9 cellular contexts compared by ENCODE assay signal in the genomic region with DNA sequence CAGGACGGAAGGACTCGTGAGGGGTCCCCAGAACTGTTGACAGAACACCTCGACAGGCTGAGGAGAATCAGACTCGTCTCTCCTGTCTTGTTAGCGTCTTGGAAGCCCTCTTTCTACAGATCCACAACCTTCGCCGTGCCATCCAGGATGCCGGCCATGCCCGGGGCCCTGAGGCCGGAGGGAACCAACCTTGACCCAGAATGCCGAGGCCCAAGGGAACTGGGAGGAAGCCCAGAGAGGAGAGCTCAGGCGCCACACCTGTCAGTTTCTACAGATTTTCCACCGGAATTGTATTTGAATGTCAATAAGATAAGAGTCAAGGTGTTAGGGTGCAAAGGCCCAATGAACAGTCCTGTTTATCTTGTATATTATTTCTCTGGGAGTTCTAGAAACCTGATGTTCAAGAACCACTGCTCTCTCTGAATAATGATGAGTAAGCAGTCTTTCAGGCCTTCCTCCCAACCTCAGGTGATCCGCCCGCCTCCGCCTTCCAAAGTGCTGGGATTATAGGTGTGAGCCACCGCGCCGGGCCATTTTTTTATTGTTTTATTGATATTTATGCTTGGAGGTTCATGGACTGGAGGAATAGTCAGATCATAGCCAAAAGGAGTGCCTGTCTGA. TPM values are rescaled to one million over a fixed set of nuclear protein-coding genes. Genes with fewer than 3 reads are reported as not detected.
DNase-seq lines count a peak whose midpoint lies in the region; ATAC-seq and TF ChIP-seq lines count a peak whose summit lies in the region.
"Had no signal": no experiment of that assay in that cellular context is flagged by ENCODE, and none has a peak within 500 bp of the region (broad histone marks: within the 10 kb centered on the region; RNA-seq: fewer than 3 reads in every experiment).

No MANE protein-coding gene starts in this region.

- H3K23ac ChIP-seq in IMR-90 (ENCODE audit: low read depth, low read length) = peak overlapping the region; percentile 97

- H3K4me1 Mint-ChIP-seq in chondrocyte (ENCODE audit: low read depth) = peaks cover 62% of the 10 kb centered on the region

- H2BK15ac ChIP-seq in IMR-90 (ENCODE audit: low read depth, low read length) = peak overlapping the region; percentile 98; the same call in 2 of the 3 replicates

- H3K36me3 Mint-ChIP-seq in chondrocyte (ENCODE audit: low read depth) = peaks cover 1% of the 10 kb centered on the region

- peak overlapping the region; percentile 74; the same call in 1 of the 2 replicates for H3K4me2 ChIP-seq in IMR-90 (ENCODE audit: low read depth, low read length)

- peak overlapping the region; percentile 92 for H2AK9ac ChIP-seq in IMR-90 (replicated peaks; ENCODE audit: low read depth, low read length, poor library complexity)

- WGBS in IMR-90 (ENCODE audit: extremely low coverage in 2 of 2, insufficient read length in 1 of 2), 2 experiments = 69% methylated on average over 2 of the region's 19 CpGs; no CpG with 5 or more reads in 1 of the 2 experiments
- 73% methylated on average over 6 of the region's 19 CpGs for WGBS in right lobe of liver (ENCODE audit: insufficient coverage, low coverage, low lambda C conversion rate, missing lambda C conversion rate)

- H3K9me3 Mint-ChIP-seq in chondrocyte (ENCODE audit: low read depth) = no peaks in the 10 kb centered on the region
- H3K9me3 Mint-ChIP-seq: T-helper 1 cell treated with Interleukin-12 subunit alpha and Interleukin-12 subunit beta and Interleukin-4 antibody, amounts not matched to agents 30 μg/mL and 1 μg/mL, for 36 hours had no signal

- peaks cover 5 to 23% of the 10 kb centered on the region in 2 experiments; a peak in 3 of 4 replicates for H3K79me1 ChIP-seq in IMR-90 (ENCODE audit: low read depth in 1 of 2, low read length in 2 of 2)

- TF ChIP-seq RAD21 in IMR-90 (IDR thresholded peaks at IDR 0.05; ENCODE audit: low read length) = no peak

- H2AFZ ChIP-seq in IMR-90 (replicated peaks; ENCODE audit: low read length, poor library complexity) = peak overlapping the region; percentile 99

- no peaks in the 10 kb centered on the region for H3K36me3 ChIP-seq in IMR-90 (ENCODE audit: control insufficient read depth, insufficient read depth, low read length)
- H3K36me3 ChIP-seq in right lobe of liver = no peaks in the 10 kb centered on the region
- no peaks in the 10 kb centered on the region for H3K36me3 ChIP-seq in thoracic aorta

- H4K91ac ChIP-seq in IMR-90 (ENCODE audit: insufficient read depth, low read depth, low read length) = peak overlapping the region; percentile 97

- peak overlapping the region; percentile 76 for H3K9ac ChIP-seq in IMR-90 (ENCODE audit: low read depth, low read length)

- peak overlapping the region; percentile 82 for H2BK5ac ChIP-seq in IMR-90 (ENCODE audit: low read depth, low read length, poor library complexity, severe bottlenecking)

- POLR2A ChIA-PET in IMR-90 (lab: Charles Lee; ENCODE audit: unreplicated experiment) = no interaction called here

- peak overlapping the region; percentile 97 for H3K14ac ChIP-seq in IMR-90 (replicated peaks; ENCODE audit: low read depth, low read length)

- H3K18ac ChIP-seq in IMR-90 (ENCODE audit: low read depth, low read length) = peak overlapping the region; percentile 96

- H3K4me3 ChIP-seq in IMR-90 (ENCODE audit: insufficient read depth, low read depth, low read length) (no peak overlapping the region), right lobe of liver (peak overlapping the region in 2 of 3 donors; percentile 72 to 75), thoracic aorta (peak overlapping the region; percentile 77)

- H3K4ac ChIP-seq in IMR-90 (ENCODE audit: low read depth, low read length) = peak overlapping the region; percentile 100

- peaks cover 7% of the 10 kb centered on the region for H3K4me1 ChIP-seq in IMR-90 (ENCODE audit: control insufficient read depth, insufficient read depth, low read length)
- peaks cover 0 to 16% (median 2%) of the 10 kb centered on the region in 4 donors for H3K4me1 ChIP-seq in right lobe of liver
- peaks cover 11 to 26% of the 10 kb centered on the region in 2 donors for H3K4me1 ChIP-seq in thoracic aorta (ENCODE audit: control insufficient read depth in 1 of 2, low read depth in 2 of 2)

- no peak for DNase-seq in IMR-90
- no peak for DNase-seq in chondrocyte (ENCODE audit: low spot score)
- DNase-seq in right lobe of liver = peak in 1 of 3 donors; percentile 45
- DNase-seq in thoracic aorta (ENCODE audit: low spot score) = no peak
- no peak for DNase-seq in DMS153 treated with DMSO at 0.1 percent for 48 hours (lab: John Stamatoyannopoulos, UW; ENCODE audit: unreplicated experiment)
- no peak for DNase-seq in activated CD4-positive, CD25-positive, alpha-beta regulatory T cell (lab: John Stamatoyannopoulos, UW)
- DNase-seq in NCI-H2029 (lab: John Stamatoyannopoulos, UW) = no peak

- no peaks in the 10 kb centered on the region for H3K27me3 Mint-ChIP-seq in chondrocyte (ENCODE audit: low read depth)

- H2BK20ac ChIP-seq in IMR-90 (ENCODE audit: low read depth, low read length) = peak overlapping the region; percentile 95

- dilution Hi-C loops in IMR-90 (cut with HindIII; ENCODE audit: low sequenced_read_pairs, unreplicated experiment) = no loop called here

- H3K27me3 ChIP-seq in IMR-90 (ENCODE audit: control insufficient read depth, insufficient read depth, low read length) (no peaks in the 10 kb centered on the region), right lobe of liver (no peaks in the 10 kb centered on the region), thoracic aorta (replicated peaks; ENCODE audit: insufficient read depth) (no peaks in the 10 kb centered on the region)

- no TSS peak for BruUV-seq in IMR-90 (replicated peaks; lab: Mats Ljungman, UMichigan)

- H3K56ac ChIP-seq in IMR-90 (ENCODE audit: extremely low read depth, insufficient read depth, low read length) = peak overlapping the region; percentile 84; the same call in 1 of the 2 replicates

- CTCF ChIA-PET in IMR-90 (lab: Yijun Ruan, JAX) = no interaction called here

- H3K4me3 Mint-ChIP-seq in chondrocyte (ENCODE audit: unreplicated experiment) = peak overlapping the region; percentile 91
- H3K4me3 Mint-ChIP-seq: T-helper 1 cell treated with Interleukin-12 subunit alpha and Interleukin-12 subunit beta and Interleukin-4 antibody, amounts not matched to agents 30 μg/mL and 1 μg/mL, for 36 hours had no signal

- in situ Hi-C loops in IMR-90 (cut with MboI; ENCODE audit: low sequenced_read_pairs) = no loop called here

- peaks cover 5% of the 10 kb centered on the region; the same call in 1 of the 2 replicates for H3K9me1 ChIP-seq in IMR-90 (ENCODE audit: insufficient read depth, low read length)

- H4K8ac ChIP-seq in IMR-90 (ENCODE audit: low read depth in 2 of 2, low read length in 2 of 2) = peak overlapping the region; percentile 94 to 95; a peak in 3 of 4 replicates

- H4K5ac ChIP-seq in IMR-90 (ENCODE audit: low read depth, low read length) = peak overlapping the region; percentile 98

- H4K20me1 ChIP-seq in IMR-90 (ENCODE audit: insufficient read depth, low read length) = no peaks in the 10 kb centered on the region

- ATAC-seq in IMR-90 (ENCODE audit: low read depth) = no peak
- peak in 1 of 4 donors; percentile 32 for ATAC-seq in right lobe of liver
- no peak for ATAC-seq in thoracic aorta (ENCODE audit: insufficient number of reproducible peaks, low FRiP score, low read depth)
- no peak for ATAC-seq in GM21526 (IDR thresholded peaks at IDR 0.05; ENCODE audit: low FRiP score, unreplicated experiment)

- H3K9me3 ChIP-seq in IMR-90 (ENCODE audit: control insufficient read depth, insufficient read depth, low read length) = no peaks in the 10 kb centered on the region
- no peaks in the 10 kb centered on the region for H3K9me3 ChIP-seq in right lobe of liver
- H3K9me3 ChIP-seq in thoracic aorta = no peaks in the 10 kb centered on the region

- intact Hi-C loops in IMR-90 (cut with micrococcal nuclease) (loop anchor here (5.0 kb wide), 2 partner anchors 81 to 209 kb away; a partner anchor contains a TSS), right lobe of liver (cut with DNase I) (no loop called here)

- H3K27ac ChIP-seq in IMR-90 (ENCODE audit: insufficient read depth, low read length) (peak overlapping the region; percentile 74), right lobe of liver (peak overlapping the region in 2 of 3 donors; percentile 27 to 60), thoracic aorta (peak overlapping the region; percentile 64 to 79)

- TF ChIP-seq POLR2A in IMR-90 (IDR thresholded peaks at IDR 0.05; ENCODE audit: low read depth, low read length) (no peak), right lobe of liver (IDR thresholded peaks at IDR 0.05) (no peak)

- peak overlapping the region; percentile 99 for H2BK120ac ChIP-seq in IMR-90 (ENCODE audit: low read depth, low read length)

- no peak for TF ChIP-seq CTCF in IMR-90 (conservative IDR thresholded peaks at IDR 0.05; ENCODE audit: low read depth, low read length)
- TF ChIP-seq CTCF in chondrocyte (IDR thresholded peaks at IDR 0.05) = no peak
- TF ChIP-seq CTCF in right lobe of liver (IDR thresholded peaks at IDR 0.05) = no peak
- TF ChIP-seq CTCF in thoracic aorta (IDR thresholded peaks at IDR 0.05) = no peak

- peak overlapping the region; percentile 93 for H3K27ac Mint-ChIP-seq in chondrocyte (ENCODE audit: unreplicated experiment)
- H3K27ac Mint-ChIP-seq: T-helper 1 cell treated with Interleukin-12 subunit alpha and Interleukin-12 subunit beta and Interleukin-4 antibody, amounts not matched to agents 30 μg/mL and 1 μg/mL, for 36 hours had no signal

- H2AK5ac ChIP-seq in IMR-90 (ENCODE audit: low read depth, low read length) = peak overlapping the region; percentile 71

TF ChIP-seq in IMR-90, 13 proteins besides CTCF, POLR2A, EP300 and RAD21:
- TF ChIP-seq CEBPB (IDR thresholded peaks at IDR 0.05; ENCODE audit: low read depth, low read length) (no peak), MAFK (IDR thresholded peaks at IDR 0.05; ENCODE audit: low read depth, low read length) (peak; percentile 92), RCOR1 (IDR thresholded peaks at IDR 0.05; ENCODE audit: insufficient replicate concordance, low read length) (no peak)
- TF ChIP-seq, protein P1, sequence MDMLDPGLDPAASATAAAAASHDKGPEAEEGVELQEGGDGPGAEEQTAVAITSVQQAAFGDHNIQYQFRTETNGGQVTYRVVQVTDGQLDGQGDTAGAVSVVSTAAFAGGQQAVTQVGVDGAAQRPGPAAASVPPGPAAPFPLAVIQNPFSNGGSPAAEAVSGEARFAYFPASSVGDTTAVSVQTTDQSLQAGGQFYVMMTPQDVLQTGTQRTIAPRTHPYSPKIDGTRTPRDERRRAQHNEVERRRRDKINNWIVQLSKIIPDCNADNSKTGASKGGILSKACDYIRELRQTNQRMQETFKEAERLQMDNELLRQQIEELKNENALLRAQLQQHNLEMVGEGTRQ (IDR thresholded peaks at IDR 0.05; ENCODE audit: low read depth, low read length) = no peak

RNA-seq across cellular contexts. Expression of a gene that starts 0.8 kb away (rescaled TPM):
- total RNA-seq in IMR-90 (2012; rRNA removed) (24.4 and 32.2 TPM in 2 replicates), chondrocyte (64.6 to 88.7 TPM (median 83.6 TPM) in 3 replicates), right lobe of liver (10 to 100 TPM; 10.1 to 18.2 (median 13.3) TPM), thoracic aorta (10 to 100 TPM; 13.8 to 22.9 TPM)
- 15.7 and 21.5 TPM in 2 replicates for polyA plus RNA-seq in IMR-90 (2012; rRNA removed)
- 5.2 and 6.0 TPM in 2 replicates for polyA plus RNA-seq in IMR-90 (2012; cell fraction: cytosol; rRNA removed)
- polyA plus RNA-seq in IMR-90 (2012; cell fraction: nucleus; rRNA removed; ENCODE audit: low replicate concordance) = 2.4 and 15.3 TPM in 2 replicates
